Comparison of ENCODE assay signal across 11 cellular contexts in genomic region chr1:168362991-168363390, GRCh38.
A peak's percentile ranks its signal among the peaks of the same experiment; 100 is the strongest.
DNase-seq lines count a peak whose midpoint lies in the region; ATAC-seq and TF ChIP-seq lines count a peak whose summit lies in the region.
"Had no signal": no experiment of that assay in that cellular context is flagged by ENCODE, and none has a peak within 500 bp of the region (broad histone marks: within the 10 kb centered on the region; RNA-seq: fewer than 3 reads in every experiment).

No MANE protein-coding gene starts in this region.

- POLR2A ChIA-PET in CD8-positive, alpha-beta T cell (lab: Charles Lee) = interaction anchor here (0.8 to 4.0 kb wide), 4 partner anchors 9 to 59 kb away, joined by 3 to 13 read pairs (median 3); no protein-coding TSS in a partner anchor
- POLR2A ChIA-PET in activated CD8-positive, alpha-beta T cell treated with anti-CD3 and anti-CD28 coated beads for 36 hours (lab: Charles Lee) = interaction anchor here (0.9 to 1.1 kb wide), 2 partner anchors 20 to 21 kb away, joined by 3 read pairs; no protein-coding TSS in a partner anchor

- WGBS in right lobe of liver (ENCODE audit: insufficient coverage, low coverage, low lambda C conversion rate, missing lambda C conversion rate) = 60% methylated on average over 4 of the region's 4 CpGs

- peaks cover 24% of the 10 kb centered on the region for H3K4me1 ChIP-seq in CD8-positive, alpha-beta T cell (ENCODE audit: insufficient read depth, low read length)
- H3K4me1 ChIP-seq in MM.1S (ENCODE audit: low read length) (peaks cover 19% of the 10 kb centered on the region), right lobe of liver (no peaks in the 10 kb centered on the region)

- H3K4me3 ChIP-seq in CD8-positive, alpha-beta T cell (ENCODE audit: low read depth, low read length) = no peak overlapping the region
- H3K4me3 ChIP-seq in MM.1S (ENCODE audit: low read length) = no peak overlapping the region
- H3K4me3 ChIP-seq in right lobe of liver = no peak overlapping the region
- H3K4me3 ChIP-seq: dorsolateral prefrontal cortex had no signal

- TF ChIP-seq POLR2A in right lobe of liver (IDR thresholded peaks at IDR 0.05) = no peak

- no peaks in the 10 kb centered on the region for H4K20me1 ChIP-seq in MM.1S (ENCODE audit: insufficient read depth, low read length)

- no peak for TF ChIP-seq CTCF in CD8-positive, alpha-beta T cell (IDR thresholded peaks at IDR 0.05)
- TF ChIP-seq CTCF in MM.1S (IDR thresholded peaks at IDR 0.05; ENCODE audit: low read length) (peak; percentile 52), right lobe of liver (IDR thresholded peaks at IDR 0.05) (no peak)
- TF ChIP-seq CTCF in activated CD8-positive, alpha-beta T cell treated with anti-CD3 and anti-CD28 coated beads for 36 hours (IDR thresholded peaks at IDR 0.05) = no peak

- no peaks in the 10 kb centered on the region for H3F3A ChIP-seq in MM.1S (ENCODE audit: insufficient read depth, low read length)

- H3K27me3 ChIP-seq in CD8-positive, alpha-beta T cell (ENCODE audit: insufficient read depth, low read length) = no peaks in the 10 kb centered on the region
- no peaks in the 10 kb centered on the region for H3K27me3 ChIP-seq in MM.1S (replicated peaks; ENCODE audit: insufficient read depth, low read length)
- no peaks in the 10 kb centered on the region for H3K27me3 ChIP-seq in right lobe of liver

- no peaks in the 10 kb centered on the region for H3K36me3 Mint-ChIP-seq in CD8-positive, alpha-beta T cell
- H3K36me3 Mint-ChIP-seq in activated CD8-positive, alpha-beta T cell treated with anti-CD3 and anti-CD28 coated beads for 36 hours (ENCODE audit: low read depth) = no peaks in the 10 kb centered on the region

- no peak overlapping the region for H3K27ac ChIP-seq in CD8-positive, alpha-beta T cell (ENCODE audit: low read depth, low read length)
- no peak overlapping the region for H3K27ac ChIP-seq in MM.1S (ENCODE audit: low read length)
- H3K27ac ChIP-seq in right lobe of liver = no peak overlapping the region
- H3K27ac ChIP-seq: dorsolateral prefrontal cortex, HL-60 had no signal

- H3K36me3 ChIP-seq in CD8-positive, alpha-beta T cell (ENCODE audit: insufficient read depth, low read length) = no peaks in the 10 kb centered on the region
- H3K36me3 ChIP-seq in MM.1S (replicated peaks; ENCODE audit: insufficient read depth, low read length) = no peaks in the 10 kb centered on the region
- H3K36me3 ChIP-seq in right lobe of liver = no peaks in the 10 kb centered on the region

- H3K9me3 Mint-ChIP-seq in CD8-positive, alpha-beta T cell = no peaks in the 10 kb centered on the region
- H3K9me3 Mint-ChIP-seq in activated CD8-positive, alpha-beta T cell treated with anti-CD3 and anti-CD28 coated beads for 36 hours = no peaks in the 10 kb centered on the region

- H3K9me3 ChIP-seq in CD8-positive, alpha-beta T cell (ENCODE audit: low read length) = no peaks in the 10 kb centered on the region
- H3K9me3 ChIP-seq in MM.1S (replicated peaks; ENCODE audit: insufficient read depth, low read length) = no peaks in the 10 kb centered on the region
- no peaks in the 10 kb centered on the region for H3K9me3 ChIP-seq in right lobe of liver

- CTCF ChIA-PET in CD8-positive, alpha-beta T cell (lab: Charles Lee) = interaction anchor here (1.0 to 8.1 kb wide), 9 partner anchors 15 to 240 kb away, joined by 3 to 108 read pairs (median 3); no protein-coding TSS in a partner anchor
- CTCF ChIA-PET in activated CD8-positive, alpha-beta T cell treated with anti-CD3 and anti-CD28 coated beads for 36 hours (lab: Charles Lee) = interaction anchor here (1.0 to 3.2 kb wide), 5 partner anchors 17 to 128 kb away, joined by 4 to 40 read pairs (median 4); no protein-coding TSS in a partner anchor

- H3K27ac Mint-ChIP-seq in CD8-positive, alpha-beta T cell = peak overlapping the region; percentile 88
- H3K27ac Mint-ChIP-seq in activated CD8-positive, alpha-beta T cell treated with anti-CD3 and anti-CD28 coated beads for 36 hours = peak overlapping the region; percentile 50

- H3K27me3 Mint-ChIP-seq in CD8-positive, alpha-beta T cell (ENCODE audit: low read depth) = no peaks in the 10 kb centered on the region
- H3K27me3 Mint-ChIP-seq in activated CD8-positive, alpha-beta T cell treated with anti-CD3 and anti-CD28 coated beads for 36 hours = no peaks in the 10 kb centered on the region

- DNase-seq in CD8-positive, alpha-beta T cell = peak; percentile 11 to 59 (median 34)
- DNase-seq in MM.1S (peak; percentile 96), right lobe of liver (no peak), NCI-H2029 (lab: John Stamatoyannopoulos, UW) (no peak), NOMO-1 treated with DMSO at 0.1 percent for 48 hours (lab: John Stamatoyannopoulos, UW; ENCODE audit: unreplicated experiment) (no peak)
- DNase-seq in activated CD8-positive, alpha-beta T cell treated with anti-CD3 and anti-CD28 coated beads for 36 hours = peak; percentile 51
- DNase-seq: dorsolateral prefrontal cortex, NCI-H146 had no signal

- H2AFZ ChIP-seq in MM.1S (ENCODE audit: low read length) = no peak overlapping the region; the same call in 1 of the 2 replicates

- ATAC-seq in CD8-positive, alpha-beta T cell = peak; percentile 95
- ATAC-seq in activated CD8-positive, alpha-beta T cell treated with anti-CD3 and anti-CD28 coated beads for 36 hours = peak; percentile 95
- peak in 3 of 4 donors; percentile 22 to 49 (median 45) for ATAC-seq in right lobe of liver
- ATAC-seq in GM19351 (IDR thresholded peaks at IDR 0.05; ENCODE audit: unreplicated experiment) = no peak
- ATAC-seq in GM18502 (IDR thresholded peaks at IDR 0.05; ENCODE audit: poor library complexity, unreplicated experiment) = no peak

- H3K4me1 Mint-ChIP-seq in CD8-positive, alpha-beta T cell (ENCODE audit: low read depth) = peaks cover 36% of the 10 kb centered on the region
- H3K4me1 Mint-ChIP-seq in activated CD8-positive, alpha-beta T cell treated with anti-CD3 and anti-CD28 coated beads for 36 hours (ENCODE audit: low read depth) = peaks cover 16% of the 10 kb centered on the region

- intact Hi-C loops in CD8-positive, alpha-beta T cell (cut with DNase I, micrococcal nuclease) = loop anchor here (1.0 to 5.0 kb wide), 3 partner anchors 21 to 76 kb away; no protein-coding TSS in a partner anchor
- intact Hi-C loops in activated CD8-positive, alpha-beta T cell treated with anti-CD3 and anti-CD28 coated beads for 36 hours (cut with micrococcal nuclease) = no loop called here
- intact Hi-C loops in right lobe of liver (cut with DNase I) = no loop called here

- H3K79me2 ChIP-seq in MM.1S (ENCODE audit: low read length) = no peaks in the 10 kb centered on the region

- H3K9ac ChIP-seq in MM.1S (ENCODE audit: low read length) = no peak overlapping the region

- peak overlapping the region; percentile 30; the same call in 1 of the 2 replicates for H3K4me2 ChIP-seq in MM.1S (ENCODE audit: low read depth, low read length)

- peak overlapping the region; percentile 54 for H3K4me3 Mint-ChIP-seq in CD8-positive, alpha-beta T cell
- no peak overlapping the region for H3K4me3 Mint-ChIP-seq in activated CD8-positive, alpha-beta T cell treated with anti-CD3 and anti-CD28 coated beads for 36 hours

- no peaks in the 10 kb centered on the region for H3K9me2 ChIP-seq in MM.1S (replicated peaks; ENCODE audit: insufficient read depth, low read length)

Comparison
In these comparisons a context has a peak if more than half of its experiments do, and no peak if none do; other contexts are left out.
1. ATAC-seq: peak in CD8-positive, alpha-beta T cell (single experiment), activated CD8-positive, alpha-beta T cell treated with anti-CD3 and anti-CD28 coated beads for 36 hours (single experiment) and right lobe of liver (3 of 4); none in GM19351 (single experiment) and GM18502 (single experiment).
2. DNase-seq: peak in CD8-positive, alpha-beta T cell (7 of 7), MM.1S (single experiment) and activated CD8-positive, alpha-beta T cell treated with anti-CD3 and anti-CD28 coated beads for 36 hours (single experiment); none in right lobe of liver (0 of 3), NCI-H2029 (single experiment) and NOMO-1 treated with DMSO at 0.1 percent for 48 hours (single experiment).
3. intact Hi-C loops: an anchor here in CD8-positive, alpha-beta T cell (1.0 to 5.0 kb wide); none called in activated CD8-positive, alpha-beta T cell treated with anti-CD3 and anti-CD28 coated beads for 36 hours and right lobe of liver.